ENCODE assay signal across 16 cellular contexts in genomic region chr3:110773413-110773954, GRCh38.
DNase-seq lines count a peak whose midpoint lies in the region; ATAC-seq, FAIRE-seq and TF ChIP-seq lines count a peak whose summit lies in the region.
"Had no signal": no experiment of that assay in that cellular context is flagged by ENCODE, and none has a peak within 500 bp of the region (broad histone marks: within the 10 kb centered on the region; RNA-seq: fewer than 3 reads in every experiment).

No MANE protein-coding gene starts in this region.

- no peak overlapping the region for H2BK120ac ChIP-seq in mesenchymal stem cell (ENCODE audit: low read depth, low read length)

- no peak for FAIRE-seq in bronchial epithelial cell (lab: Jason Lieb, UNC)

- H3K9me3 ChIP-seq in Caco-2 (no peaks in the 10 kb centered on the region), mesenchymal stem cell (ENCODE audit: control insufficient read depth, low read length) (no peaks in the 10 kb centered on the region)

- H3K36me3 ChIP-seq in Caco-2 (ENCODE audit: control insufficient read depth, insufficient read depth, low read length) (no peaks in the 10 kb centered on the region), bronchial epithelial cell (ENCODE audit: control insufficient read depth, insufficient read depth, low read length) (no peaks in the 10 kb centered on the region), mesenchymal stem cell (ENCODE audit: control insufficient read depth in 1 of 2, insufficient read depth in 2 of 2, low read depth in 1 of 2, low read length in 2 of 2) (no peaks in the 10 kb centered on the region)
- H3K36me3 ChIP-seq: left lung had no signal

- no peak overlapping the region for H2AK5ac ChIP-seq in mesenchymal stem cell (ENCODE audit: low read length, severe bottlenecking)

- H4K8ac ChIP-seq in mesenchymal stem cell (ENCODE audit: low read length) = no peak overlapping the region

- H3K27me3 ChIP-seq in Caco-2 (replicated peaks; ENCODE audit: control insufficient read depth, insufficient read depth, low read length) (no peaks in the 10 kb centered on the region), bronchial epithelial cell (ENCODE audit: control insufficient read depth, insufficient read depth, low read length) (no peaks in the 10 kb centered on the region), mesenchymal stem cell (ENCODE audit: control insufficient read depth in 1 of 2, insufficient read depth in 1 of 2, low read length in 2 of 2) (no peaks in the 10 kb centered on the region)
- H3K27me3 ChIP-seq: left lung had no signal

- H3K27me3 Mint-ChIP-seq in Caco-2 (ENCODE audit: insufficient read depth, unreplicated experiment) = no peaks in the 10 kb centered on the region

- no peak overlapping the region for H2BK5ac ChIP-seq in mesenchymal stem cell (ENCODE audit: low read depth, low read length, poor library complexity, severe bottlenecking)

- no peak overlapping the region for H3K4me2 ChIP-seq in mesenchymal stem cell (ENCODE audit: low read length, poor library complexity, severe bottlenecking)

- H3K4me3 ChIP-seq in Caco-2 (ENCODE audit: low read depth, low read length) = no peak overlapping the region
- H3K4me3 ChIP-seq in bronchial epithelial cell (ENCODE audit: low read depth, low read length) = no peak overlapping the region
- H3K4me3 ChIP-seq in mesenchymal stem cell (ENCODE audit: insufficient read depth in 1 of 2, low read depth in 1 of 2, low read length in 2 of 2) = no peak overlapping the region
- H3K4me3 ChIP-seq: left lung, SK-N-MC had no signal

- H2BK12ac ChIP-seq in mesenchymal stem cell (ENCODE audit: low read length in 2 of 2) = no peak overlapping the region

- CTCF ChIA-PET in Caco-2 (lab: Charles Lee) = no interaction called here

- H3K18ac ChIP-seq in mesenchymal stem cell (ENCODE audit: low read depth in 1 of 2, low read length in 2 of 2) = peak overlapping the region in 1 of 2 experiments; percentile 54

- H3K27ac Mint-ChIP-seq in Caco-2 (ENCODE audit: unreplicated experiment) = peak overlapping the region; percentile 65

- ATAC-seq in GM18909 (IDR thresholded peaks at IDR 0.05; ENCODE audit: poor library complexity, unreplicated experiment) (no peak), GM21528 (IDR thresholded peaks at IDR 0.05; ENCODE audit: low FRiP score, unreplicated experiment) (no peak)
- ATAC-seq: esophagus mucosa, left lung had no signal

- BruUV-seq in Caco-2 (replicated peaks; lab: Mats Ljungman, UMichigan) = no TSS peak

- H3K79me1 ChIP-seq in mesenchymal stem cell (replicated peaks; ENCODE audit: low read length, poor library complexity, severe bottlenecking) = no peaks in the 10 kb centered on the region

- H2AFZ ChIP-seq in mesenchymal stem cell (ENCODE audit: low read depth, low read length) = peak overlapping the region; percentile 81

- POLR2A ChIA-PET in Caco-2 (lab: Charles Lee) = interaction anchor here (0.9 kb wide), 1 partner anchor 302 kb away, joined by 3 read pairs; no protein-coding TSS in a partner anchor

- DNase-seq in Caco-2 (peak; percentile 81 to 94), LHCN-M2 (ENCODE audit: low read depth) (peak; percentile 84), bronchial epithelial cell (ENCODE audit: low read depth) (peak; percentile 63), mesenchymal stem cell (peak; percentile 34), NCI-H1930 (lab: John Stamatoyannopoulos, UW) (no peak), posterior vena cava (ENCODE audit: low spot score) (no peak)
- DNase-seq: activated CD4-positive, alpha-beta T cell treated with anti-CD3 and anti-CD28 coated beads for 1 hour; central memory CD4-positive, alpha-beta T cell; left lung; NCI-H1694; NCI-H69; stimulated activated naive CD4-positive, alpha-beta T cell treated with Interleukin-2 at 50 U/mL for 16 hours had no signal

- intact Hi-C loops in Caco-2 (cut with micrococcal nuclease; ENCODE audit: unreplicated experiment) = loop anchor here (1.0 to 5.0 kb wide), 5 partner anchors 21 to 299 kb away; partner anchors contain the start of gene NECTIN3
- intact Hi-C loops in posterior vena cava (cut with DNase I) = no loop called here

- no peak overlapping the region for H3K14ac ChIP-seq in mesenchymal stem cell (ENCODE audit: low read length in 2 of 2)

- H3K9me3 Mint-ChIP-seq in Caco-2 (ENCODE audit: unreplicated experiment) = peaks cover 33% of the 10 kb centered on the region

- no peak overlapping the region for H3K23ac ChIP-seq in mesenchymal stem cell (ENCODE audit: low read length in 2 of 2)

- H3K4me1 ChIP-seq in Caco-2 (peaks cover 36% of the 10 kb centered on the region), mesenchymal stem cell (ENCODE audit: control insufficient read depth, insufficient read depth, low read depth, low read length) (peaks cover 4% of the 10 kb centered on the region)
- H3K4me1 ChIP-seq: left lung had no signal

- H3K36me3 Mint-ChIP-seq in Caco-2 (ENCODE audit: insufficient read depth, unreplicated experiment) = no peaks in the 10 kb centered on the region

- no peak for TF ChIP-seq CTCF in Caco-2 (IDR thresholded peaks at IDR 0.05; ENCODE audit: insufficient read depth in 1 of 2, low read depth in 1 of 2, low read length in 1 of 2, severe bottlenecking in 1 of 2, unreplicated experiment in 1 of 2)
- no peak for TF ChIP-seq CTCF in bronchial epithelial cell (IDR thresholded peaks at IDR 0.05; ENCODE audit: insufficient read depth, low read length, severe bottlenecking)

- no peak overlapping the region for H3K4ac ChIP-seq in mesenchymal stem cell (ENCODE audit: low read depth in 1 of 2, low read length in 2 of 2)

- H3K4me3 Mint-ChIP-seq in Caco-2 (ENCODE audit: unreplicated experiment) = no peak overlapping the region

- no peak overlapping the region for H2BK15ac ChIP-seq in mesenchymal stem cell (ENCODE audit: low read depth, poor library complexity, severe bottlenecking)

- no peak overlapping the region for H4K91ac ChIP-seq in mesenchymal stem cell (ENCODE audit: low read length)

- H3K4me1 Mint-ChIP-seq in Caco-2 (ENCODE audit: low read depth, unreplicated experiment) = peaks cover 28% of the 10 kb centered on the region

- 76% methylated on average over 9 of the region's 9 CpGs for WGBS in mesenchymal stem cell

- H3K9ac ChIP-seq in mesenchymal stem cell (ENCODE audit: low read length) = no peak overlapping the region

- peak overlapping the region; percentile 49 for H3K27ac ChIP-seq in mesenchymal stem cell (ENCODE audit: low read length, poor library complexity, severe bottlenecking)
- H3K27ac ChIP-seq: left lung, SK-N-MC had no signal

Comparison
In these comparisons a context has a peak if more than half of its experiments do, and no peak if none do; other contexts are left out.
1. DNase-seq: peak in Caco-2 (2 of 2), LHCN-M2 (single experiment), bronchial epithelial cell (single experiment) and mesenchymal stem cell (single experiment); none in NCI-H1930 (0 of 2) and posterior vena cava (single experiment).